In genomic region chr4:184616633-184617471, GRCh38 we compare ENCODE assay signal across 13 cellular contexts. TPM values are rescaled to one million over a fixed set of nuclear protein-coding genes. Genes with fewer than 3 reads are reported as not detected.
DNase-seq lines count a peak whose midpoint lies in the region; ATAC-seq, FAIRE-seq and TF ChIP-seq lines count a peak whose summit lies in the region.
"Had no signal": no experiment of that assay in that cellular context is flagged by ENCODE, and none has a peak within 500 bp of the region (broad histone marks: within the 10 kb centered on the region; RNA-seq: fewer than 3 reads in every experiment).

No MANE protein-coding gene starts in this region.

- no peak for TF ChIP-seq CTCF in endothelial cell of umbilical vein (IDR thresholded peaks at IDR 0.05; ENCODE audit: extremely low read depth in 1 of 2, insufficient read depth in 1 of 2, low read depth in 1 of 2, low read length in 2 of 2)

- dilution Hi-C loops in endothelial cell of umbilical vein (cut with MboI; ENCODE audit: extremely low pct_ligation_motif_present, low sequenced_read_pairs): no loop called here

- H3K9me1 ChIP-seq in endothelial cell of umbilical vein (replicated peaks; ENCODE audit: control insufficient read depth, extremely low read depth, insufficient read depth, low read length): no peaks in the 10 kb centered on the region

- no peaks in the 10 kb centered on the region for H4K20me1 ChIP-seq in endothelial cell of umbilical vein (replicated peaks; ENCODE audit: control insufficient read depth, extremely low read depth, insufficient read depth, low read length)

- no peaks in the 10 kb centered on the region for H3K79me2 ChIP-seq in endothelial cell of umbilical vein (ENCODE audit: control insufficient read depth, insufficient read depth, low read length)

- no peak overlapping the region for H3K4me3 ChIP-seq in endothelial cell of umbilical vein (replicated peaks in 1 of 3; ENCODE audit: insufficient read depth in 1 of 3, low read depth in 1 of 3, low read length in 3 of 3)
- H3K4me3 ChIP-seq: lung had no signal

- no peak overlapping the region for H3K4me2 ChIP-seq in endothelial cell of umbilical vein (ENCODE audit: insufficient read depth, low read length)

- CTCF ChIA-PET in endothelial cell of umbilical vein (lab: Charles Lee): interaction anchor here (1.7 kb wide), 1 partner anchor 17 kb away, joined by 3 read pairs; no protein-coding TSS in a partner anchor

- H2AFZ ChIP-seq in endothelial cell of umbilical vein (ENCODE audit: low read depth, low read length): no peak overlapping the region

- no peak for TF ChIP-seq POLR2A in endothelial cell of umbilical vein (IDR thresholded peaks at IDR 0.05; ENCODE audit: low read depth, low read length)

- DNase-seq in endothelial cell of umbilical vein (ENCODE audit: low read depth, low spot score) (no peak), nucleus accumbens (lab: John Stamatoyannopoulos, UW) (no peak), C1 segment of cervical spinal cord (lab: John Stamatoyannopoulos, UW) (no peak), NOMO-1 treated with DMSO at 0.1 percent for 48 hours (lab: John Stamatoyannopoulos, UW; ENCODE audit: unreplicated experiment) (no peak)
- DNase-seq in activated CD4-positive, alpha-beta T cell treated with anti-CD3 and anti-CD28 coated beads for 48 hours: no peak
- DNase-seq: activated naive CD8-positive, alpha-beta T cell treated with anti-CD3 and anti-CD28 coated beads for 36 hours; IMR-90; NCI-H748 treated with DMSO at 0.1 percent for 48 hours had no signal

- H3K36me3 ChIP-seq in endothelial cell of umbilical vein (ENCODE audit: control insufficient read depth in 2 of 2, extremely low read depth in 1 of 2, insufficient read depth in 2 of 2, low read length in 2 of 2): no peaks in the 10 kb centered on the region

- no peaks in the 10 kb centered on the region for H3K9me3 ChIP-seq in endothelial cell of umbilical vein (replicated peaks; ENCODE audit: control insufficient read depth, insufficient read depth, low read length)

- peak; percentile 31 for FAIRE-seq in endothelial cell of umbilical vein (lab: Jason Lieb, UNC)
- FAIRE-seq: TTC549 had no signal

- intact Hi-C loops in endothelial cell of umbilical vein (cut with micrococcal nuclease): no loop called here

- H3K27ac ChIP-seq in endothelial cell of umbilical vein (ENCODE audit: insufficient read depth, low read depth, low read length): no peak overlapping the region

- POLR2A ChIA-PET in endothelial cell of umbilical vein (lab: Charles Lee): no interaction called here

- no TSS peak for BruUV-seq in endothelial cell of umbilical vein (replicated peaks; lab: Mats Ljungman, UMichigan)

- no peaks in the 10 kb centered on the region for H3K4me1 ChIP-seq in endothelial cell of umbilical vein (ENCODE audit: control insufficient read depth, extremely low read depth, insufficient read depth, low read length)

- ATAC-seq in GM18858 (IDR thresholded peaks at IDR 0.05; ENCODE audit: unreplicated experiment): peak; percentile 81
- ATAC-seq in GM21515 (IDR thresholded peaks at IDR 0.05; ENCODE audit: unreplicated experiment): peak; percentile 84
- ATAC-seq in HG03108 (IDR thresholded peaks at IDR 0.05; ENCODE audit: unreplicated experiment): peak; percentile 79

- no peak overlapping the region for H3K9ac ChIP-seq in endothelial cell of umbilical vein (replicated peaks; ENCODE audit: extremely low read depth, insufficient read depth, low read length)

- H3K27me3 ChIP-seq in endothelial cell of umbilical vein (ENCODE audit: control insufficient read depth in 2 of 2, insufficient read depth in 2 of 2, low read length in 2 of 2): no peaks in the 10 kb centered on the region

TF ChIP-seq in endothelial cell of umbilical vein, 7 proteins besides CTCF, POLR2A, EP300 and RAD21:
- TF ChIP-seq FOS (IDR thresholded peaks at IDR 0.05; ENCODE audit: borderline replicate concordance, insufficient read depth, low read length): no peak
- no peak for TF ChIP-seq MAX (IDR thresholded peaks at IDR 0.05; ENCODE audit: insufficient read depth, insufficient read length)
- no peak for TF ChIP-seq GATA2 (IDR thresholded peaks at IDR 0.05; ENCODE audit: insufficient read depth, insufficient read length, low read depth, low read length)
- TF ChIP-seq EZH2 (IDR thresholded peaks at IDR 0.05; ENCODE audit: borderline replicate concordance, low read depth, low read length, severe bottlenecking): no peak
- TF ChIP-seq POLR2AphosphoS5 (IDR thresholded peaks at IDR 0.05; ENCODE audit: insufficient read depth, low read depth, low read length): no peak
- TF ChIP-seq JUN (IDR thresholded peaks at IDR 0.05; ENCODE audit: borderline replicate concordance, insufficient read depth, insufficient read length, low read depth): no peak
- no peak for TF ChIP-seq MYC (IDR thresholded peaks at IDR 0.05; ENCODE audit: low read depth, low read length)

RNA-seq across cellular contexts. Expression of gene CASP3, which starts 32.4 kb away (rescaled TPM):
- 54.5 and 66.1 TPM in 2 replicates for total RNA-seq in endothelial cell of umbilical vein
- polyA plus RNA-seq in endothelial cell of umbilical vein: 17.9 and 26.0 TPM in 2 replicates
- polyA plus RNA-seq in endothelial cell of umbilical vein (2011; cell fraction: cytosol; rRNA removed): 30.9 and 31.4 TPM in 2 replicates
- polyA plus RNA-seq in endothelial cell of umbilical vein (2011; cell fraction: nucleus; rRNA removed): 27.7 and 41.8 TPM in 2 replicates
- 45.2 and 68.0 TPM in 2 replicates for polyA plus RNA-seq in endothelial cell of umbilical vein (2012)
- polyA minus RNA-seq in endothelial cell of umbilical vein: 18.8 and 21.0 TPM in 2 replicates
- polyA minus RNA-seq in endothelial cell of umbilical vein (2011; cell fraction: cytosol; rRNA and poly(A)+ RNA removed): 8.2 TPM
- polyA minus RNA-seq in endothelial cell of umbilical vein (2011; cell fraction: nucleus; rRNA and poly(A)+ RNA removed): 11.9 and 17.1 TPM in 2 replicates

RNA-seq across cellular contexts. Expression of gene PRIMPOL, which starts 32.7 kb away (rescaled TPM):
- 11.1 and 13.6 TPM in 2 replicates for total RNA-seq in endothelial cell of umbilical vein
- 3.6 and 5.9 TPM in 2 replicates for polyA plus RNA-seq in endothelial cell of umbilical vein
- 6.5 and 6.6 TPM in 2 replicates for polyA plus RNA-seq in endothelial cell of umbilical vein (2011; cell fraction: cytosol; rRNA removed)
- 11.2 and 12.4 TPM in 2 replicates for polyA plus RNA-seq in endothelial cell of umbilical vein (2011; cell fraction: nucleus; rRNA removed)
- 10.3 and 10.4 TPM in 2 replicates for polyA plus RNA-seq in endothelial cell of umbilical vein (2012)
- 2.0 and 2.9 TPM in 2 replicates for polyA minus RNA-seq in endothelial cell of umbilical vein
- polyA minus RNA-seq in endothelial cell of umbilical vein (2011; cell fraction: cytosol; rRNA and poly(A)+ RNA removed): 5.5 TPM
- 2.6 and 4.8 TPM in 2 replicates for polyA minus RNA-seq in endothelial cell of umbilical vein (2011; cell fraction: nucleus; rRNA and poly(A)+ RNA removed)
